Comparison of ENCODE assay signal across 1 cellular context in genomic region chr10:103527476-103527875, GRCh38.
TF ChIP-seq lines count a peak whose summit lies in the region.

No MANE protein-coding gene starts in this region.

TF ChIP-seq in HCT116, 20 proteins besides CTCF, POLR2A, EP300 and RAD21 (continued from another document):
- TF ChIP-seq, protein P1, sequence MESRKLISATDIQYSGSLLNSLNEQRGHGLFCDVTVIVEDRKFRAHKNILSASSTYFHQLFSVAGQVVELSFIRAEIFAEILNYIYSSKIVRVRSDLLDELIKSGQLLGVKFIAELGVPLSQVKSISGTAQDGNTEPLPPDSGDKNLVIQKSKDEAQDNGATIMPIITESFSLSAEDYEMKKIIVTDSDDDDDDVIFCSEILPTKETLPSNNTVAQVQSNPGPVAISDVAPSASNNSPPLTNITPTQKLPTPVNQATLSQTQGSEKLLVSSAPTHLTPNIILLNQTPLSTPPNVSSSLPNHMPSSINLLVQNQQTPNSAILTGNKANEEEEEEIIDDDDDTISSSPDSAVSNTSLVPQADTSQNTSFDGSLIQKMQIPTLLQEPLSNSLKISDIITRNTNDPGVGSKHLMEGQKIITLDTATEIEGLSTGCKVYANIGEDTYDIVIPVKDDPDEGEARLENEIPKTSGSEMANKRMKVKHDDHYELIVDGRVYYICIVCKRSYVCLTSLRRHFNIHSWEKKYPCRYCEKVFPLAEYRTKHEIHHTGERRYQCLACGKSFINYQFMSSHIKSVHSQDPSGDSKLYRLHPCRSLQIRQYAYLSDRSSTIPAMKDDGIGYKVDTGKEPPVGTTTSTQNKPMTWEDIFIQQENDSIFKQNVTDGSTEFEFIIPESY (IDR thresholded peaks at IDR 0.05; ENCODE audit: extremely low read depth, insufficient replicate concordance, low read length), result peak; percentile 55
- TF ChIP-seq SRF (IDR thresholded peaks at IDR 0.05; ENCODE audit: low read depth), result peak; percentile 8; the same call in 1 of the 2 replicates
